8 cellular contexts compared by ENCODE assay signal in genomic region chr20:3222635-3223600, GRCh38. TPM values are rescaled to one million over a fixed set of nuclear protein-coding genes. Genes with fewer than 3 reads are reported as not detected.
DNase-seq lines count a peak whose midpoint lies in the region; ATAC-seq and TF ChIP-seq lines count a peak whose summit lies in the region.

No MANE protein-coding gene starts in this region.

- H3K27me3 Mint-ChIP-seq in endothelial cell (ENCODE audit: unreplicated experiment): no peaks in the 10 kb centered on the region

- no peaks in the 10 kb centered on the region for H3K79me2 ChIP-seq in DOHH2 (ENCODE audit: control insufficient read depth, low read length)
- H3K79me2 ChIP-seq in PC-3 (ENCODE audit: low read length): no peaks in the 10 kb centered on the region

- H3K4me1 ChIP-seq in DOHH2 (ENCODE audit: control insufficient read depth, low read length) (peaks cover 20% of the 10 kb centered on the region), PC-3 (ENCODE audit: insufficient read depth, low read length) (peaks cover 57% of the 10 kb centered on the region), right cardiac atrium (ENCODE audit: control insufficient read depth, insufficient read depth, low read length) (no peaks in the 10 kb centered on the region)

- H3K27me3 ChIP-seq in DOHH2 (ENCODE audit: control insufficient read depth, low read length): no peaks in the 10 kb centered on the region
- no peaks in the 10 kb centered on the region for H3K27me3 ChIP-seq in PC-3 (ENCODE audit: low read length)
- H3K27me3 ChIP-seq in right cardiac atrium (ENCODE audit: control insufficient read depth, insufficient read depth): no peaks in the 10 kb centered on the region

- peak; percentile 97 for DNase-seq in PC-3
- no peak for DNase-seq in right cardiac atrium
- no peak for DNase-seq in 8988T
- DNase-seq in endothelial cell (ENCODE audit: low spot score): no peak

- peaks cover 21% of the 10 kb centered on the region for H3K4me1 Mint-ChIP-seq in endothelial cell (ENCODE audit: unreplicated experiment)

- ATAC-seq in HG03066 (IDR thresholded peaks at IDR 0.05; ENCODE audit: low read depth, unreplicated experiment): peak; percentile 69
- peak; percentile 60 for ATAC-seq in PC-3
- ATAC-seq in right cardiac atrium: peak; percentile 26 to 58
- no peak for ATAC-seq in HG02798 (IDR thresholded peaks at IDR 0.05; ENCODE audit: poor library complexity, unreplicated experiment)
- no peak for ATAC-seq in GM21381 (IDR thresholded peaks at IDR 0.05; ENCODE audit: unreplicated experiment)

- WGBS in right cardiac atrium: 69% methylated on average over 25 of the region's 25 CpGs

- peak overlapping the region; percentile 49 for H3K9ac ChIP-seq in PC-3 (ENCODE audit: low read length)

- CTCF ChIA-PET in PC-3 (lab: Charles Lee): interaction anchor here (0.5 to 1.4 kb wide), 5 partner anchors 15 to 307 kb away, joined by 3 to 6 read pairs (median 3); no protein-coding TSS in a partner anchor

- POLR2A ChIA-PET in PC-3 (lab: Charles Lee; ENCODE audit: unreplicated experiment): interaction anchor here (0.7 to 2.7 kb wide), 3 partner anchors 16 to 186 kb away, joined by 6 to 18 read pairs (median 9); partner anchors contain the start of gene SLC4A11

- H3K9me3 ChIP-seq in DOHH2 (ENCODE audit: control insufficient read depth, insufficient read depth, low read length) (no peaks in the 10 kb centered on the region), PC-3 (ENCODE audit: low read length) (no peaks in the 10 kb centered on the region), right cardiac atrium (ENCODE audit: control insufficient read depth, low read length) (no peaks in the 10 kb centered on the region)

- H2AFZ ChIP-seq in PC-3 (ENCODE audit: low read length): no peak overlapping the region

- no peak overlapping the region for H3K4me3 ChIP-seq in DOHH2 (ENCODE audit: low read length)
- peak overlapping the region; percentile 49 for H3K4me3 ChIP-seq in PC-3 (ENCODE audit: low read length)
- no peak overlapping the region for H3K4me3 ChIP-seq in right cardiac atrium (ENCODE audit: low read length)

- peak overlapping the region; percentile 26; the same call in 1 of the 2 replicates for H3K4me2 ChIP-seq in DOHH2 (ENCODE audit: low read length)
- peak overlapping the region; percentile 80 for H3K4me2 ChIP-seq in PC-3 (ENCODE audit: low read length)

- peaks cover 4% of the 10 kb centered on the region for H3K36me3 Mint-ChIP-seq in endothelial cell (ENCODE audit: low read depth, unreplicated experiment)

- BruUV-seq in PC-3 (replicated peaks; lab: Mats Ljungman, UMichigan): TSS peak; percentile 6

- H3K9me2 ChIP-seq in DOHH2 (replicated peaks; ENCODE audit: control insufficient read depth, low read length) (no peaks in the 10 kb centered on the region), PC-3 (replicated peaks; ENCODE audit: low read length) (no peaks in the 10 kb centered on the region)

- intact Hi-C loops in PC-3 (cut with micrococcal nuclease) (no loop called here), right cardiac atrium (cut with DNase I) (no loop called here)

- H3K27ac ChIP-seq in DOHH2 (ENCODE audit: low read depth, low read length): no peak overlapping the region
- peak overlapping the region; percentile 83 for H3K27ac ChIP-seq in PC-3 (ENCODE audit: low read length)
- no peak overlapping the region for H3K27ac ChIP-seq in right cardiac atrium (ENCODE audit: low read length)

- H3F3A ChIP-seq in DOHH2 (ENCODE audit: control insufficient read depth, insufficient read depth) (no peaks in the 10 kb centered on the region), PC-3 (ENCODE audit: low read length, unreplicated experiment) (peaks cover 5% of the 10 kb centered on the region)

- no peak for TF ChIP-seq CTCF in DOHH2 (IDR thresholded peaks at IDR 0.05; ENCODE audit: low read depth, low read length, poor library complexity, severe bottlenecking)
- no peak for TF ChIP-seq CTCF in PC-3 (conservative IDR thresholded peaks at IDR 0.05; ENCODE audit: low read depth, low read length)
- TF ChIP-seq CTCF in endothelial cell (IDR thresholded peaks at IDR 0.05; ENCODE audit: unreplicated experiment): no peak

- H3K9me3 Mint-ChIP-seq in endothelial cell (ENCODE audit: unreplicated experiment): no peaks in the 10 kb centered on the region

- H4K20me1 ChIP-seq in DOHH2 (ENCODE audit: control insufficient read depth, insufficient read depth, low read depth, low read length) (peaks cover 5% of the 10 kb centered on the region; the same call in 1 of the 2 replicates), PC-3 (ENCODE audit: low read length) (no peaks in the 10 kb centered on the region)

- no peak overlapping the region for H3K4me3 Mint-ChIP-seq in endothelial cell (ENCODE audit: unreplicated experiment)

- no peak overlapping the region for H3K27ac Mint-ChIP-seq in endothelial cell (ENCODE audit: unreplicated experiment)

- peaks cover 39% of the 10 kb centered on the region for H3K36me3 ChIP-seq in DOHH2 (ENCODE audit: control insufficient read depth, low read length)
- H3K36me3 ChIP-seq in PC-3 (ENCODE audit: low read depth, low read length): peaks cover 15% of the 10 kb centered on the region; the same call in 1 of the 2 replicates

RNA-seq across cellular contexts. Expression of gene ITPA, which starts 13.6 kb away (rescaled TPM):
- total RNA-seq in PC-3 (2014; rRNA removed): 117 and 121 TPM in 2 replicates
- 10 to 100 TPM; 16.6 to 21.1 (median 17.0) TPM for total RNA-seq in right cardiac atrium
- 21.8 TPM for polyA plus RNA-seq in right cardiac atrium
- 45.9 TPM for total RNA-seq in endothelial cell (ENCODE audit: unreplicated experiment)

RNA-seq across cellular contexts. Expression of gene SLC4A11, which starts 16.1 kb away (rescaled TPM):
- 23.7 and 26.8 TPM in 2 replicates for total RNA-seq in PC-3 (2014; rRNA removed)
- total RNA-seq in right cardiac atrium: under 1 TPM in 1 of 4 donors, not detected in 3; 0.29 TPM
- polyA plus RNA-seq in right cardiac atrium: 0.36 TPM
- 30.6 TPM for total RNA-seq in endothelial cell (ENCODE audit: unreplicated experiment)

RNA-seq across cellular contexts. Expression of gene DDRGK1, which starts 18.4 kb away (rescaled TPM):
- total RNA-seq in PC-3 (2014; rRNA removed): 97.7 and 122 TPM in 2 replicates
- total RNA-seq in right cardiac atrium: 10 to 100 TPM; 37.4 to 40.6 (median 38.9) TPM
- polyA plus RNA-seq in right cardiac atrium: 38.1 TPM
- total RNA-seq in endothelial cell (ENCODE audit: unreplicated experiment): 45.3 TPM

RNA-seq across cellular contexts. Expression of gene LZTS3, which starts 49.6 kb away (rescaled TPM):
- 6.4 and 8.9 TPM in 2 replicates for total RNA-seq in PC-3 (2014; rRNA removed)
- 10 to 100 TPM; 14.1 to 26.9 (median 23.0) TPM for total RNA-seq in right cardiac atrium
- polyA plus RNA-seq in right cardiac atrium: 16.8 TPM
- 6.1 TPM for total RNA-seq in endothelial cell (ENCODE audit: unreplicated experiment)

Comparison
In these comparisons a context has a peak if more than half of its experiments do, and no peak if none do; other contexts are left out.
1. ATAC-seq: peak in HG03066 (single experiment), PC-3 (single experiment) and right cardiac atrium (2 of 2); none in HG02798 (single experiment) and GM21381 (single experiment).
2. RNA of gene SLC4A11, which starts 16.1 kb away (total RNA-seq): 30.6 TPM in endothelial cell (single experiment) and 23.7 to 26.8 TPM in PC-3; 0.29 TPM in right cardiac atrium; every median in the first group is over 10 times any median in the second.